Comparison of ENCODE assay signal across 2 cellular contexts in the genomic region with DNA sequence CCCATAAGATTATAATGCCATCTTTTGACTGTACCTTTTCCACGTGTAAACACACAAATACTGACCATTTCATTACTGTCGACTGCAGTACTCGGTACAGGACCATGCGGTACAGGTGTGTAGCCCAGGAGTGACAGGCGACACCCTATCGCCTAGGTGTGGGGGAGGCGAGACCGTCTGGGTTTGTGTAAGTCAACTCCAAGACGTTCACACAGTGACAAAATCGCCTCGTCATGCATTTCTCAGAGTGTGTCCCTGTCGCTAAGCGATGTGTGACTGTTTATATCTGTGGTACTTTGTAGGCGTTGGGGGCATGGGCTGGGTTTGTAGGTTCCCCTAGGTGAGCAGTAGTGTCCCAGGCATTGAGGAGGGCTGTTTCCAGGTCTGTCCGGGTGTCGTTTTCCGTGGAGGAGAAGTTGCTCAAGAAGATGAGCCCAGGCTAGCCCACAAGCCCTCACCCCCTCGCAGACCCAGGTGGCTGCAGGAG.
TF ChIP-seq lines count a peak whose summit lies in the region.

No MANE protein-coding gene starts in this region.

TF ChIP-seq in GM12891, 5 proteins besides CTCF, POLR2A, EP300 and RAD21:
- TF ChIP-seq SPI1 (IDR thresholded peaks at IDR 0.05; ENCODE audit: low read depth, low read length) (no peak), TAF1 (IDR thresholded peaks at IDR 0.05; ENCODE audit: low read depth, low read length) (no peak), PAX5 (IDR thresholded peaks at IDR 0.05; ENCODE audit: insufficient read depth, low read length, severe bottlenecking) (no peak), POLR2AphosphoS5 (IDR thresholded peaks at IDR 0.05; ENCODE audit: low read depth, low read length) (no peak), POU2F2 (IDR thresholded peaks at IDR 0.05; ENCODE audit: low read depth, low read length) (no peak)

TF ChIP-seq in H1, 55 proteins besides CTCF, POLR2A, EP300 and RAD21:
- TF ChIP-seq, protein P1, sequence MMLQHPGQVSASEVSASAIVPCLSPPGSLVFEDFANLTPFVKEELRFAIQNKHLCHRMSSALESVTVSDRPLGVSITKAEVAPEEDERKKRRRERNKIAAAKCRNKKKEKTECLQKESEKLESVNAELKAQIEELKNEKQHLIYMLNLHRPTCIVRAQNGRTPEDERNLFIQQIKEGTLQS (IDR thresholded peaks at IDR 0.05; ENCODE audit: insufficient read depth, low read depth, low read length) = no peak
- TF ChIP-seq BACH1 (IDR thresholded peaks at IDR 0.05; ENCODE audit: low read length) (0 out of 2 replicates have a peak, but pooled peaks have one; percentile 30), TCF12 (IDR thresholded peaks at IDR 0.05; ENCODE audit: low read depth, low read length) (no peak), SP4 (IDR thresholded peaks at IDR 0.05; ENCODE audit: low read length) (no peak), CHD1 (IDR thresholded peaks at IDR 0.05; ENCODE audit: low read depth, low read length) (no peak)
